11 cellular contexts compared by ENCODE assay signal in genomic region chr11:69587454-69588081, GRCh38. TPM values are rescaled to one million over a fixed set of nuclear protein-coding genes. Genes with fewer than 3 reads are reported as not detected.
DNase-seq lines count a peak whose midpoint lies in the region; ATAC-seq and TF ChIP-seq lines count a peak whose summit lies in the region.
"Had no signal": no experiment of that assay in that cellular context is flagged by ENCODE, and none has a peak within 500 bp of the region (broad histone marks: within the 10 kb centered on the region; RNA-seq: fewer than 3 reads in every experiment).

No MANE protein-coding gene starts in this region.

- H4K20me1 ChIP-seq in GM23248 (ENCODE audit: insufficient read depth) (no peaks in the 10 kb centered on the region), fibroblast of lung (ENCODE audit: control insufficient read depth, extremely low read depth, insufficient read depth, low read length) (no peaks in the 10 kb centered on the region)

- H3K79me2 ChIP-seq in GM23248 (ENCODE audit: insufficient read depth), result no peaks in the 10 kb centered on the region
- H3K79me2 ChIP-seq in fibroblast of lung (ENCODE audit: control insufficient read depth, insufficient read depth, low read length), result no peaks in the 10 kb centered on the region

- H3K9me2 ChIP-seq in GM23248 (ENCODE audit: insufficient read depth), result no peaks in the 10 kb centered on the region

- H3K9ac ChIP-seq in GM23248 (peak overlapping the region; percentile 82), fibroblast of lung (ENCODE audit: insufficient read depth, low read length) (no peak overlapping the region)

- H3K4me1 ChIP-seq in GM23248 (ENCODE audit: insufficient read depth) (peaks cover 26% of the 10 kb centered on the region), RWPE2 (ENCODE audit: insufficient read depth, poor library complexity, severe bottlenecking) (peaks cover 15% of the 10 kb centered on the region), fibroblast of lung (ENCODE audit: control insufficient read depth, extremely low read depth, insufficient read depth, low read length) (peaks cover 3% of the 10 kb centered on the region)

- WGBS in GM23248 (ENCODE audit: low coverage in 1 of 2, low lambda C conversion rate in 2 of 2, missing lambda C conversion rate in 2 of 2), 2 experiments, result 54 to 59% methylated on average over 5 of the region's 5 CpGs

- DNase-seq in GM23248 (peak; percentile 93), RWPE2 (ENCODE audit: low spot score) (no peak), fibroblast of lung (ENCODE audit: low read depth in 2 of 2) (peak in 1 of 2 donors; percentile 68), skeletal muscle cell (ENCODE audit: low read depth) (peak; percentile 15), NAMALWA (ENCODE audit: low spot score) (no peak)
- DNase-seq in activated CD8-positive, alpha-beta memory T cell treated with anti-CD3 and anti-CD28 coated beads, Interleukin-2, amount 50 U/mL, for 4 hours, result no peak
- DNase-seq: activated CD8-positive, alpha-beta T cell treated with anti-CD3 and anti-CD28 coated beads, Interleukin-2, amount 10 ng/mL, durations not matched to agents 7 days and 5 days; effector CD4-positive, alpha-beta T cell; NCI-H69 had no signal

- H3K4me2 ChIP-seq in GM23248 (ENCODE audit: unreplicated experiment) (peak overlapping the region; percentile 67), fibroblast of lung (ENCODE audit: extremely low read depth, insufficient read depth, low read length) (no peak overlapping the region)

- ATAC-seq in RWPE2 (ENCODE audit: low read depth), result peak; percentile 96
- ATAC-seq in HG02623 (IDR thresholded peaks at IDR 0.05; ENCODE audit: unreplicated experiment), result no peak
- ATAC-seq: activated CD8-positive, alpha-beta T cell treated with anti-CD3 and anti-CD28 coated beads, Interleukin-2, amount 10 ng/mL, durations not matched to agents 7 days and 5 days; activated naive CD4-positive, alpha-beta T cell treated with anti-CD3 and anti-CD28 coated beads, Interleukin-2, amount 50 U/mL, for 72 hours had no signal

- H2AFZ ChIP-seq in GM23248, result 0 out of 2 replicates have a peak overlapping the region, but pooled peaks have one; percentile 34
- H2AFZ ChIP-seq in fibroblast of lung (ENCODE audit: low read length), result no peak overlapping the region

- H3K4me3 ChIP-seq in GM23248 (peak overlapping the region; percentile 28; the same call in 1 of the 2 replicates), RWPE2 (ENCODE audit: severe bottlenecking) (no peak overlapping the region), fibroblast of lung (replicated peaks in 1 of 4; ENCODE audit: control extremely low read depth in 1 of 4, insufficient read depth in 1 of 4, low read depth in 3 of 4, low read length in 4 of 4) (no peak overlapping the region), skeletal muscle cell (ENCODE audit: low read depth, low read length) (no peak overlapping the region)

- in situ Hi-C loops in GM23248 (cut with MboI), result no loop called here

- TF ChIP-seq CTCF in RWPE2 (IDR thresholded peaks at IDR 0.05; ENCODE audit: poor library complexity, severe bottlenecking), result no peak
- TF ChIP-seq CTCF in fibroblast of lung (conservative IDR thresholded peaks at IDR 0.05 in 1 of 2, IDR thresholded peaks at IDR 0.05 in 1 of 2; ENCODE audit: low read depth in 1 of 2, low read length in 2 of 2), result no peak

- H3K9me3 ChIP-seq in GM23248 (ENCODE audit: low read depth) (no peaks in the 10 kb centered on the region), RWPE2 (ENCODE audit: severe bottlenecking) (no peaks in the 10 kb centered on the region), fibroblast of lung (ENCODE audit: control insufficient read depth, insufficient read depth, low read depth, low read length) (no peaks in the 10 kb centered on the region)

- peak overlapping the region; percentile 99 for H3K27ac ChIP-seq in GM23248
- H3K27ac ChIP-seq in RWPE2 (ENCODE audit: poor library complexity, severe bottlenecking), result peak overlapping the region; percentile 87
- peak overlapping the region; percentile 22 for H3K27ac ChIP-seq in fibroblast of lung (ENCODE audit: insufficient read depth, low read length)

- H3K27me3 ChIP-seq in GM23248 (replicated peaks; ENCODE audit: insufficient read depth), result no peaks in the 10 kb centered on the region
- H3K27me3 ChIP-seq in RWPE2 (ENCODE audit: insufficient read depth, poor library complexity, severe bottlenecking), result no peaks in the 10 kb centered on the region
- H3K27me3 ChIP-seq in fibroblast of lung (ENCODE audit: control insufficient read depth, insufficient read depth, low read length), result no peaks in the 10 kb centered on the region

- H3K36me3 ChIP-seq in GM23248 (ENCODE audit: low read depth) (no peaks in the 10 kb centered on the region), RWPE2 (ENCODE audit: low read depth) (no peaks in the 10 kb centered on the region), fibroblast of lung (ENCODE audit: control insufficient read depth, insufficient read depth, low read length) (no peaks in the 10 kb centered on the region)

- peaks cover 19% of the 10 kb centered on the region for H3F3A ChIP-seq in GM23248 (ENCODE audit: insufficient read depth)

RNA-seq across cellular contexts. Expression of gene CCND1, which starts 53.4 kb away (rescaled TPM):
- 684 and 695 TPM in 2 replicates for total RNA-seq in GM23248 (2014; rRNA removed; shearing (Covaris generic))
- polyA plus RNA-seq in GM23248 (2016; fragmentation: Nextera tagmentation; extraction: Ambion mirVana) (1,097 and 1,184 TPM in 2 replicates), fibroblast of lung (322 and 523 TPM in 2 replicates)
- total RNA-seq in fibroblast of lung, result 127 and 548 TPM in 2 replicates
- polyA plus RNA-seq in fibroblast of lung (2012), result 342 and 554 TPM in 2 replicates
- polyA minus RNA-seq in fibroblast of lung (ENCODE audit: low replicate concordance), result 590 and 1,076 TPM in 2 replicates

Comparison
In these comparisons a context has a peak if more than half of its experiments do, and no peak if none do; other contexts are left out.
1. DNase-seq: peak in GM23248 (single experiment) and skeletal muscle cell (single experiment); none in RWPE2 (single experiment), activated CD8-positive, alpha-beta memory T cell treated with anti-CD3 and anti-CD28 coated beads, Interleukin-2, amount 50 U/mL, for 4 hours (single experiment) and NAMALWA (single experiment).
2. H3K27ac ChIP-seq: peak in every context shown above with its lines; median percentile 99 in GM23248; 87 in RWPE2; 22 in fibroblast of lung.